ENCODE assay signal across 19 cellular contexts in the genomic region with DNA sequence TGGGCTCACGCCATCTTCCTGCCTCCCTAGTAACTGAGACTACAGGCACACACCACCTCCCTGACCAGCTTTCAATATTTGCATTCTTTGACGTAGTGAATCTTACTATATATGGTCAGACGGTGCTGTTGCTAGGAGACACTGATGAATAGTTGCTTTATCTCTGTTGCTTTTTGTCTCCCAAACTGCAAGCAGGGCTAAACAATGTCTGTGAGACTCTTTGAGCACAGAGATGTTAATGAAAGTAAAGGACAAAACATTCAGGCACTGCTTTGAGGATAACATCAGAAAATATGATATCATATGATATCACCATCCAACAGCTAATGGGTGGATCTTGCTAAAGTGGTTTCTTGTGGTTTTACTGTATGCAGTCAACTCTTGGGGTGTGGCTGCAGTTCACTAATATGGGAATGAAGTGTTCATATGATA. TPM values are rescaled to one million over a fixed set of nuclear protein-coding genes. Genes with fewer than 3 reads are reported as not detected.
DNase-seq lines count a peak whose midpoint lies in the region; ATAC-seq and TF ChIP-seq lines count a peak whose summit lies in the region.
"Had no signal": no experiment of that assay in that cellular context is flagged by ENCODE, and none has a peak within 500 bp of the region (broad histone marks: within the 10 kb centered on the region; RNA-seq: fewer than 3 reads in every experiment).

No MANE protein-coding gene starts in this region.

- peaks cover 5% of the 10 kb centered on the region for H3K4me1 Mint-ChIP-seq in MCF 10A (ENCODE audit: insufficient read depth, unreplicated experiment)
- peaks cover 49% of the 10 kb centered on the region for H3K4me1 Mint-ChIP-seq in T-helper 2 cell treated with Interferon-gamma antibody and Interleukin-4, amounts not matched to agents 5 μg/mL and 100 μg/mL, for 36 hours (ENCODE audit: low read depth)
- H3K4me1 Mint-ChIP-seq: B cell had no signal

- H3K27me3 Mint-ChIP-seq in MCF 10A (ENCODE audit: insufficient read depth, unreplicated experiment): peaks cover 48% of the 10 kb centered on the region
- no peaks in the 10 kb centered on the region for H3K27me3 Mint-ChIP-seq in T-helper 2 cell treated with Interferon-gamma antibody and Interleukin-4, amounts not matched to agents 5 μg/mL and 100 μg/mL, for 36 hours (ENCODE audit: low read depth)
- H3K27me3 Mint-ChIP-seq: stimulated activated naive CD8-positive, alpha-beta T cell treated with anti-CD3 and anti-CD28 coated beads, Interleukin-15, Interleukin-2, amounts not matched to agents 100 ng/mL and 50 ng/mL, for 24 hours had no signal

- in situ Hi-C loops in mammary epithelial cell (cut with MboI; ENCODE audit: low sequenced_read_pairs in 2 of 2): no loop called here

- no TSS peak for BruUV-seq in mammary epithelial cell (replicated peaks; lab: Mats Ljungman, UMichigan)
- BruUV-seq in MCF 10A (replicated peaks; lab: Mats Ljungman, UMichigan): no TSS peak
- no TSS peak for BruUV-seq in OCI-LY7 (replicated peaks; lab: Mats Ljungman, UMichigan)

- dilution Hi-C loops in mammary epithelial cell (cut with HindIII; ENCODE audit: low sequenced_read_pairs): no loop called here

- H3K36me3 Mint-ChIP-seq in MCF 10A (ENCODE audit: insufficient read depth, unreplicated experiment): no peaks in the 10 kb centered on the region
- H3K36me3 Mint-ChIP-seq in T-helper 2 cell treated with Interferon-gamma antibody and Interleukin-4, amounts not matched to agents 5 μg/mL and 100 μg/mL, for 36 hours (ENCODE audit: low read depth): peaks cover 58% of the 10 kb centered on the region

- ATAC-seq in HG02571 (IDR thresholded peaks at IDR 0.05; ENCODE audit: unreplicated experiment): no peak
- ATAC-seq: heart right ventricle, left cardiac atrium had no signal

- H3K9me3 Mint-ChIP-seq in MCF 10A (ENCODE audit: unreplicated experiment): peaks cover 14% of the 10 kb centered on the region
- H3K9me3 Mint-ChIP-seq in T-helper 2 cell treated with Interferon-gamma antibody and Interleukin-4, amounts not matched to agents 5 μg/mL and 100 μg/mL, for 36 hours: peaks cover 28% of the 10 kb centered on the region

- no peaks in the 10 kb centered on the region for H3K27me3 ChIP-seq in mammary epithelial cell (ENCODE audit: insufficient read depth, low read length)
- H3K27me3 ChIP-seq in H7 (ENCODE audit: control insufficient read depth, insufficient read depth, low read length): no peaks in the 10 kb centered on the region
- H3K27me3 ChIP-seq: breast epithelium, heart right ventricle, right atrium auricular region had no signal

- H3K4me3 ChIP-seq in mammary epithelial cell (replicated peaks in 1 of 3; ENCODE audit: insufficient read depth in 1 of 3, low read depth in 2 of 3, low read length in 3 of 3): no peak overlapping the region
- no peak overlapping the region for H3K4me3 ChIP-seq in H7 (ENCODE audit: insufficient read depth, low read depth, low read length)
- H3K4me3 ChIP-seq in OCI-LY7 (ENCODE audit: low read depth, low read length, poor library complexity, severe bottlenecking): no peak overlapping the region
- H3K4me3 ChIP-seq: breast epithelium, heart right ventricle, right atrium auricular region had no signal

- no peak overlapping the region for H3K27ac Mint-ChIP-seq in MCF 10A (ENCODE audit: low read depth, unreplicated experiment)
- H3K27ac Mint-ChIP-seq in T-helper 2 cell treated with Interferon-gamma antibody and Interleukin-4, amounts not matched to agents 5 μg/mL and 100 μg/mL, for 36 hours: peak overlapping the region; percentile 93
- H3K27ac Mint-ChIP-seq: B cell; stimulated activated naive CD8-positive, alpha-beta T cell treated with anti-CD3 and anti-CD28 coated beads, Interleukin-15, Interleukin-2, amounts not matched to agents 100 ng/mL and 50 ng/mL, for 24 hours had no signal

- no peaks in the 10 kb centered on the region for H3K4me1 ChIP-seq in mammary epithelial cell (ENCODE audit: insufficient read depth, low read length)
- H3K4me1 ChIP-seq in OCI-LY7 (ENCODE audit: insufficient read depth, low read length, poor library complexity, severe bottlenecking): no peaks in the 10 kb centered on the region
- H3K4me1 ChIP-seq: breast epithelium had no signal

- H3K36me3 ChIP-seq in mammary epithelial cell (ENCODE audit: insufficient read depth, low read length) (no peaks in the 10 kb centered on the region), H7 (replicated peaks; ENCODE audit: control insufficient read depth, insufficient read depth, low read length) (no peaks in the 10 kb centered on the region), OCI-LY7 (ENCODE audit: insufficient read depth, low read length) (no peaks in the 10 kb centered on the region)
- H3K36me3 ChIP-seq: breast epithelium, right atrium auricular region had no signal

- H3K9ac ChIP-seq in mammary epithelial cell (ENCODE audit: insufficient read depth, low read length): no peak overlapping the region

- H3K9me3 ChIP-seq in mammary epithelial cell (replicated peaks; ENCODE audit: insufficient read depth, low read length): no peaks in the 10 kb centered on the region
- H3K9me3 ChIP-seq in OCI-LY7 (ENCODE audit: low read length): 0 out of 2 replicates have a peak, but pooled peaks cover 5% of the 10 kb centered on the region
- H3K9me3 ChIP-seq: breast epithelium, right atrium auricular region had no signal

- no peak overlapping the region for H3K4me3 Mint-ChIP-seq in MCF 10A (ENCODE audit: unreplicated experiment)
- peak overlapping the region; percentile 77 for H3K4me3 Mint-ChIP-seq in T-helper 2 cell treated with Interferon-gamma antibody and Interleukin-4, amounts not matched to agents 5 μg/mL and 100 μg/mL, for 36 hours
- H3K4me3 Mint-ChIP-seq: B cell; stimulated activated naive CD8-positive, alpha-beta T cell treated with anti-CD3 and anti-CD28 coated beads, Interleukin-15, Interleukin-2, amounts not matched to agents 100 ng/mL and 50 ng/mL, for 24 hours had no signal

- intact Hi-C loops in mammary epithelial cell (cut with micrococcal nuclease) (no loop called here), MCF 10A (cut with micrococcal nuclease) (no loop called here), OCI-LY7 (cut with micrococcal nuclease; ENCODE audit: unreplicated experiment) (no loop called here)

- CTCF ChIA-PET in mammary epithelial cell (lab: Charles Lee; ENCODE audit: low non-redundant PET) (no interaction called here), MCF 10A (lab: Yijun Ruan, JAX) (interaction anchor here (0.5 kb wide), 1 partner anchor 94 kb away, joined by 4 read pairs; no protein-coding TSS in a partner anchor), OCI-LY7 (lab: Charles Lee; ENCODE audit: unreplicated experiment) (no interaction called here)

- WGBS in mammary epithelial cell (ENCODE audit: low coverage, missing lambda C conversion rate): 50% methylated on average over 3 of the region's 3 CpGs

- TF ChIP-seq CTCF in mammary epithelial cell (conservative IDR thresholded peaks at IDR 0.05 in 1 of 2, IDR thresholded peaks at IDR 0.05 in 1 of 2; ENCODE audit: extremely low read depth in 1 of 2, insufficient read depth in 1 of 2, low read depth in 1 of 2, low read length in 2 of 2) (no peak), MCF 10A (IDR thresholded peaks at IDR 0.05; ENCODE audit: unreplicated experiment) (no peak), OCI-LY7 (conservative IDR thresholded peaks at IDR 0.05; ENCODE audit: low read length) (no peak)

- POLR2A ChIA-PET in MCF 10A (lab: Yijun Ruan, JAX): no interaction called here
- POLR2A ChIA-PET in OCI-LY7 (lab: Charles Lee): no interaction called here

- no peak overlapping the region for H3K4me2 ChIP-seq in mammary epithelial cell (ENCODE audit: insufficient read depth, low read depth, low read length)
- no peak overlapping the region for H3K4me2 ChIP-seq in OCI-LY7 (ENCODE audit: low read length)

- no peak overlapping the region for H3K27ac ChIP-seq in mammary epithelial cell (ENCODE audit: insufficient read depth, low read depth, low read length)
- no peak overlapping the region for H3K27ac ChIP-seq in OCI-LY7 (ENCODE audit: low read depth, low read length, poor library complexity, severe bottlenecking)
- H3K27ac ChIP-seq: breast epithelium, heart right ventricle, right atrium auricular region, RWPE1 had no signal

- DNase-seq in mammary epithelial cell (peak; percentile 43), MCF 10A (ENCODE audit: unreplicated experiment) (no peak), stromal cell of bone marrow (ENCODE audit: low read depth) (peak; percentile 15), H7 (no peak), OCI-LY7 (ENCODE audit: low spot score) (no peak)
- no peak for DNase-seq in T-helper 2 cell treated with Interferon-gamma antibody and Interleukin-4, amounts not matched to agents 5 μg/mL and 100 μg/mL, for 36 hours (ENCODE audit: low spot score)
- peak; percentile 19 for DNase-seq in effector CD4-positive, alpha-beta T cell
- DNase-seq: activated T-cell treated with anti-CD3 and anti-CD28 coated beads, Interleukin-2, amount 50 U/mL, for 72 hours; heart right ventricle; left cardiac atrium; MM.1S; NCI-H510A; stimulated activated CD4-positive, alpha-beta T cell treated with anti-CD3 and anti-CD28 coated beads, Interleukin-4, amount 100 ng/mL, for 4 hours had no signal

- H2AFZ ChIP-seq in mammary epithelial cell (ENCODE audit: low read depth, low read length): no peak overlapping the region
- no peak overlapping the region for H2AFZ ChIP-seq in OCI-LY7 (ENCODE audit: low read length)

- no peaks in the 10 kb centered on the region for H3K79me2 ChIP-seq in mammary epithelial cell (ENCODE audit: insufficient read depth, low read length)
- no peaks in the 10 kb centered on the region for H3K79me2 ChIP-seq in OCI-LY7 (ENCODE audit: insufficient read depth, low read depth, low read length)

- no peaks in the 10 kb centered on the region for H3K9me2 ChIP-seq in OCI-LY7 (ENCODE audit: insufficient read depth, low read length)

- H4K20me1 ChIP-seq in mammary epithelial cell (ENCODE audit: insufficient read depth, low read length) (no peaks in the 10 kb centered on the region), OCI-LY7 (ENCODE audit: insufficient read depth, low read length) (no peaks in the 10 kb centered on the region)

RNA-seq across cellular contexts. Expression of gene EMILIN2, which starts 43.0 kb away (rescaled TPM):
- total RNA-seq in mammary epithelial cell (1 to 10 TPM in 1 of 2 donors, under 1 TPM in 1; 0.52 to 1.3 TPM), MCF 10A (2022) (not detected in 2 replicates), OCI-LY7 (2022) (0.15 and 0.39 TPM in 2 replicates)
- 0.25 TPM for polyA plus RNA-seq in mammary epithelial cell
- polyA minus RNA-seq in mammary epithelial cell: not detected
- total RNA-seq in H7 (2014; rRNA removed; shearing (Covaris generic)): 15.2 and 20.6 TPM in 2 replicates
- total RNA-seq in OCI-LY7 (2014; rRNA removed; shearing (Covaris generic)): 0.46 and 1.4 TPM in 2 replicates

Comparison
In these comparisons a context has a peak if more than half of its experiments do, and no peak if none do; other contexts are left out.
1. DNase-seq: peak in mammary epithelial cell (single experiment), effector CD4-positive, alpha-beta T cell (single experiment) and stromal cell of bone marrow (single experiment); none in MCF 10A (single experiment), T-helper 2 cell treated with Interferon-gamma antibody and Interleukin-4, amounts not matched to agents 5 μg/mL and 100 μg/mL, for 36 hours (single experiment), H7 (single experiment) and OCI-LY7 (single experiment).